In genomic region chr4:89000844-89001360, GRCh38 we compare ENCODE assay signal across 8 cellular contexts. TPM values are rescaled to one million over a fixed set of nuclear protein-coding genes. Genes with fewer than 3 reads are reported as not detected.
DNase-seq lines count a peak whose midpoint lies in the region; ATAC-seq lines count a peak whose summit lies in the region.

No MANE protein-coding gene starts in this region.

- no peak overlapping the region for H3K27ac Mint-ChIP-seq in activated T-helper 1 cell treated with anti-CD3 and anti-CD28 coated beads, Interleukin-12 subunit alpha, Interleukin-12 subunit beta, Interleukin-2, Interleukin-4 antibody, amounts not matched to agents 30 ng/mL and 10 ng/mL and 1 ng/mL, durations not matched to agents 14 hours and 24 hours and 36 hours

- H3K4me3 Mint-ChIP-seq in activated T-helper 1 cell treated with anti-CD3 and anti-CD28 coated beads, Interleukin-12 subunit alpha, Interleukin-12 subunit beta, Interleukin-2, Interleukin-4 antibody, amounts not matched to agents 30 ng/mL and 10 ng/mL and 1 ng/mL, durations not matched to agents 14 hours and 24 hours and 36 hours, result no peak overlapping the region

- no peaks in the 10 kb centered on the region for H3K4me1 Mint-ChIP-seq in activated T-helper 1 cell treated with anti-CD3 and anti-CD28 coated beads, Interleukin-12 subunit alpha, Interleukin-12 subunit beta, Interleukin-2, Interleukin-4 antibody, amounts not matched to agents 30 ng/mL and 10 ng/mL and 1 ng/mL, durations not matched to agents 14 hours and 24 hours and 36 hours (ENCODE audit: low read depth)

- intact Hi-C loops in activated T-helper 1 cell treated with anti-CD3 and anti-CD28 coated beads, Interleukin-12 subunit alpha, Interleukin-12 subunit beta, Interleukin-2, Interleukin-4 antibody, amounts not matched to agents 30 ng/mL and 10 ng/mL and 1 ng/mL, durations not matched to agents 14 hours and 24 hours and 36 hours (cut with micrococcal nuclease), result no loop called here

- peak; percentile 88 for DNase-seq in DMS79 (lab: John Stamatoyannopoulos, UW)
- peak; percentile 75 for DNase-seq in NCI-H146 treated with DMSO at 0.1 percent for 48 hours (lab: John Stamatoyannopoulos, UW; ENCODE audit: unreplicated experiment)
- DNase-seq in SW480 (ENCODE audit: low spot score), result peak; percentile 29
- peak; percentile 6 for DNase-seq in kidney glomerular epithelial cell (lab: John Stamatoyannopoulos, UW)
- no peak for DNase-seq in activated T-helper 1 cell treated with anti-CD3 and anti-CD28 coated beads, Interleukin-12 subunit alpha, Interleukin-12 subunit beta, Interleukin-2, Interleukin-4 antibody, amounts not matched to agents 30 ng/mL and 10 ng/mL and 1 ng/mL, durations not matched to agents 14 hours and 24 hours and 36 hours (ENCODE audit: low spot score)
- DNase-seq in activated gamma-delta T cell treated with Interleukin-2 at 50 U/mL for 16 hours, result no peak

- H3K27me3 Mint-ChIP-seq in activated T-helper 1 cell treated with anti-CD3 and anti-CD28 coated beads, Interleukin-12 subunit alpha, Interleukin-12 subunit beta, Interleukin-2, Interleukin-4 antibody, amounts not matched to agents 30 ng/mL and 10 ng/mL and 1 ng/mL, durations not matched to agents 14 hours and 24 hours and 36 hours (ENCODE audit: insufficient read depth), result peaks cover 4% of the 10 kb centered on the region

- no peaks in the 10 kb centered on the region for H3K9me3 Mint-ChIP-seq in activated T-helper 1 cell treated with anti-CD3 and anti-CD28 coated beads, Interleukin-12 subunit alpha, Interleukin-12 subunit beta, Interleukin-2, Interleukin-4 antibody, amounts not matched to agents 30 ng/mL and 10 ng/mL and 1 ng/mL, durations not matched to agents 14 hours and 24 hours and 36 hours

- no peaks in the 10 kb centered on the region for H3K36me3 Mint-ChIP-seq in activated T-helper 1 cell treated with anti-CD3 and anti-CD28 coated beads, Interleukin-12 subunit alpha, Interleukin-12 subunit beta, Interleukin-2, Interleukin-4 antibody, amounts not matched to agents 30 ng/mL and 10 ng/mL and 1 ng/mL, durations not matched to agents 14 hours and 24 hours and 36 hours (ENCODE audit: low read depth)

- ATAC-seq in HG03457 (IDR thresholded peaks at IDR 0.05; ENCODE audit: unreplicated experiment), result no peak
- ATAC-seq in HG03439 (IDR thresholded peaks at IDR 0.05; ENCODE audit: unreplicated experiment), result no peak

RNA-seq across cellular contexts. Expression of gene FAM13A, which starts 56.1 kb away (rescaled TPM):
- total RNA-seq in activated T-helper 1 cell treated with anti-CD3 and anti-CD28 coated beads, Interleukin-12 subunit alpha, Interleukin-12 subunit beta, Interleukin-2, Interleukin-4 antibody, amounts not matched to agents 30 ng/mL and 10 ng/mL and 1 ng/mL, durations not matched to agents 14 hours and 24 hours and 36 hours, result 0.61 and 3.0 TPM in 2 replicates

Comparison
In these comparisons a context has a peak if more than half of its experiments do, and no peak if none do; other contexts are left out.
1. DNase-seq: peak in DMS79 (single experiment), NCI-H146 treated with DMSO at 0.1 percent for 48 hours (single experiment), SW480 (single experiment) and kidney glomerular epithelial cell (single experiment); none in activated T-helper 1 cell treated with anti-CD3 and anti-CD28 coated beads, Interleukin-12 subunit alpha, Interleukin-12 subunit beta, Interleukin-2, Interleukin-4 antibody, amounts not matched to agents 30 ng/mL and 10 ng/mL and 1 ng/mL, durations not matched to agents 14 hours and 24 hours and 36 hours (single experiment) and activated gamma-delta T cell treated with Interleukin-2 at 50 U/mL for 16 hours (single experiment).